14 cellular contexts compared by ENCODE assay signal in genomic region chr11:7597620-7598019, GRCh38.
A peak's percentile ranks its signal among the peaks of the same experiment; 100 is the strongest.
DNase-seq lines count a peak whose midpoint lies in the region; TF ChIP-seq lines count a peak whose summit lies in the region.
"Had no signal": no experiment of that assay in that cellular context is flagged by ENCODE, and none has a peak within 500 bp of the region (broad histone marks: within the 10 kb centered on the region; RNA-seq: fewer than 3 reads in every experiment).

No MANE protein-coding gene starts in this region.

- peaks cover 3% of the 10 kb centered on the region for H3K27me3 Mint-ChIP-seq in activated T-helper 1 cell treated with anti-CD3 and anti-CD28 coated beads, Interleukin-12 subunit alpha, Interleukin-12 subunit beta, Interleukin-2, Interleukin-4 antibody, amounts not matched to agents 30 ng/mL and 10 ng/mL and 1 ng/mL, durations not matched to agents 14 hours and 24 hours and 36 hours (ENCODE audit: insufficient read depth)
- H3K27me3 Mint-ChIP-seq: CD4-positive, alpha-beta memory T cell; dendritic cell treated with granulocyte-macrophage colony-stimulating factor and Interleukin-4, amounts not matched to agents 40 ng/mL and 50 ng/mL, for 4 days had no signal

- intact Hi-C loops in activated T-helper 1 cell treated with anti-CD3 and anti-CD28 coated beads, Interleukin-12 subunit alpha, Interleukin-12 subunit beta, Interleukin-2, Interleukin-4 antibody, amounts not matched to agents 30 ng/mL and 10 ng/mL and 1 ng/mL, durations not matched to agents 14 hours and 24 hours and 36 hours (cut with micrococcal nuclease), result no loop called here

- TF ChIP-seq CTCF in LNCaP clone FGC (IDR thresholded peaks at IDR 0.05; ENCODE audit: control insufficient read depth, extremely low read depth, insufficient read depth) (no peak), suprapubic skin (IDR thresholded peaks at IDR 0.05) (no peak), tibial nerve (IDR thresholded peaks at IDR 0.05) (no peak)

- TF ChIP-seq POLR2A in suprapubic skin (IDR thresholded peaks at IDR 0.05), result no peak
- no peak for TF ChIP-seq POLR2A in tibial nerve (IDR thresholded peaks at IDR 0.05)

- no peaks in the 10 kb centered on the region for H3K36me3 Mint-ChIP-seq in activated T-helper 1 cell treated with anti-CD3 and anti-CD28 coated beads, Interleukin-12 subunit alpha, Interleukin-12 subunit beta, Interleukin-2, Interleukin-4 antibody, amounts not matched to agents 30 ng/mL and 10 ng/mL and 1 ng/mL, durations not matched to agents 14 hours and 24 hours and 36 hours (ENCODE audit: low read depth)

- no peaks in the 10 kb centered on the region for H3K9me3 Mint-ChIP-seq in activated T-helper 1 cell treated with anti-CD3 and anti-CD28 coated beads, Interleukin-12 subunit alpha, Interleukin-12 subunit beta, Interleukin-2, Interleukin-4 antibody, amounts not matched to agents 30 ng/mL and 10 ng/mL and 1 ng/mL, durations not matched to agents 14 hours and 24 hours and 36 hours
- H3K9me3 Mint-ChIP-seq: CD4-positive, alpha-beta memory T cell; dendritic cell treated with granulocyte-macrophage colony-stimulating factor and Interleukin-4, amounts not matched to agents 40 ng/mL and 50 ng/mL, for 4 days had no signal

- no peaks in the 10 kb centered on the region for H3K9me3 ChIP-seq in suprapubic skin
- H3K9me3 ChIP-seq in tibial nerve, result no peaks in the 10 kb centered on the region
- H3K9me3 ChIP-seq: gastroesophageal sphincter had no signal

- H3K27ac Mint-ChIP-seq in activated T-helper 1 cell treated with anti-CD3 and anti-CD28 coated beads, Interleukin-12 subunit alpha, Interleukin-12 subunit beta, Interleukin-2, Interleukin-4 antibody, amounts not matched to agents 30 ng/mL and 10 ng/mL and 1 ng/mL, durations not matched to agents 14 hours and 24 hours and 36 hours, result no peak overlapping the region
- H3K27ac Mint-ChIP-seq: CD4-positive, alpha-beta memory T cell; dendritic cell treated with granulocyte-macrophage colony-stimulating factor and Interleukin-4, amounts not matched to agents 40 ng/mL and 50 ng/mL, for 4 days had no signal

- H3K4me1 ChIP-seq in suprapubic skin (peaks cover 85% of the 10 kb centered on the region), tibial nerve (peaks cover 0 to 46% (median 17%) of the 10 kb centered on the region in 4 donors)

- H3K4me1 Mint-ChIP-seq in activated T-helper 1 cell treated with anti-CD3 and anti-CD28 coated beads, Interleukin-12 subunit alpha, Interleukin-12 subunit beta, Interleukin-2, Interleukin-4 antibody, amounts not matched to agents 30 ng/mL and 10 ng/mL and 1 ng/mL, durations not matched to agents 14 hours and 24 hours and 36 hours (ENCODE audit: low read depth), result peaks cover 5% of the 10 kb centered on the region

- peak; percentile 86 for DNase-seq in LNCaP clone FGC (ENCODE audit: low read depth)
- DNase-seq in NCI-H774 (lab: John Stamatoyannopoulos, UW), result peak; percentile 65
- DNase-seq in left kidney (ENCODE audit: low read depth, low spot score), result peak; percentile 91
- peak in 1 of 2 donors; percentile 70 for DNase-seq in suprapubic skin (ENCODE audit: low spot score in 2 of 2)
- DNase-seq in tibial nerve (ENCODE audit: low spot score in 2 of 2), result no peak
- DNase-seq in substantia nigra (lab: John Stamatoyannopoulos, UW), result no peak
- no peak for DNase-seq in activated T-helper 1 cell treated with anti-CD3 and anti-CD28 coated beads, Interleukin-12 subunit alpha, Interleukin-12 subunit beta, Interleukin-2, Interleukin-4 antibody, amounts not matched to agents 30 ng/mL and 10 ng/mL and 1 ng/mL, durations not matched to agents 14 hours and 24 hours and 36 hours (ENCODE audit: low spot score)
- DNase-seq: activated CD8-positive, alpha-beta memory T cell treated with anti-CD3 and anti-CD28 coated beads for 24 hours; CD4-positive, alpha-beta memory T cell; NCI-H2081 treated with DMSO at 0.1 percent for 48 hours; stimulated activated CD4-positive, alpha-beta T cell treated with anti-CD3 and anti-CD28 coated beads, Interleukin-1b, Interleukin-23, amount 100 ng/mL, for 48 hours; stimulated activated naive CD4-positive, alpha-beta T cell had no signal

- TF ChIP-seq EP300 in suprapubic skin (IDR thresholded peaks at IDR 0.05), result no peak
- TF ChIP-seq EP300 in tibial nerve (IDR thresholded peaks at IDR 0.05), result no peak

- H3K36me3 ChIP-seq in suprapubic skin, result peaks cover 4% of the 10 kb centered on the region
- H3K36me3 ChIP-seq in tibial nerve, result peaks cover 0 to 18% (median 0%) of the 10 kb centered on the region in 3 donors

- H3K4me3 ChIP-seq in LNCaP clone FGC (ENCODE audit: low read depth, low read length) (peak overlapping the region; percentile 11; the same call in 1 of the 2 replicates), suprapubic skin (peak overlapping the region; percentile 27), tibial nerve (no peak overlapping the region)
- H3K4me3 ChIP-seq: gastroesophageal sphincter had no signal

- H3K27ac ChIP-seq in suprapubic skin, result peak overlapping the region; percentile 87
- peak overlapping the region in 1 of 4 donors; percentile 44 for H3K27ac ChIP-seq in tibial nerve
- H3K27ac ChIP-seq in substantia nigra (ENCODE audit: low read depth, low read length, poor library complexity, severe bottlenecking), result no peak overlapping the region
- H3K27ac ChIP-seq: gastroesophageal sphincter had no signal

- H3K27me3 ChIP-seq in suprapubic skin, result no peaks in the 10 kb centered on the region
- H3K27me3 ChIP-seq in tibial nerve, result no peaks in the 10 kb centered on the region
- H3K27me3 ChIP-seq: gastroesophageal sphincter had no signal

- no peak overlapping the region for H3K4me3 Mint-ChIP-seq in activated T-helper 1 cell treated with anti-CD3 and anti-CD28 coated beads, Interleukin-12 subunit alpha, Interleukin-12 subunit beta, Interleukin-2, Interleukin-4 antibody, amounts not matched to agents 30 ng/mL and 10 ng/mL and 1 ng/mL, durations not matched to agents 14 hours and 24 hours and 36 hours
- H3K4me3 Mint-ChIP-seq: CD4-positive, alpha-beta memory T cell; dendritic cell treated with granulocyte-macrophage colony-stimulating factor and Interleukin-4, amounts not matched to agents 40 ng/mL and 50 ng/mL, for 4 days had no signal

- WGBS in suprapubic skin, result 57% methylated on average over 5 of the region's 8 CpGs
- 82 to 83% methylated on average over 8 of the region's 8 CpGs for WGBS in tibial nerve, 2 donors

Comparison
In these comparisons a context has a peak if more than half of its experiments do, and no peak if none do; other contexts are left out.
1. DNase-seq: peak in LNCaP clone FGC (single experiment), NCI-H774 (single experiment) and left kidney (single experiment); none in tibial nerve (0 of 2), substantia nigra (0 of 49) and activated T-helper 1 cell treated with anti-CD3 and anti-CD28 coated beads, Interleukin-12 subunit alpha, Interleukin-12 subunit beta, Interleukin-2, Interleukin-4 antibody, amounts not matched to agents 30 ng/mL and 10 ng/mL and 1 ng/mL, durations not matched to agents 14 hours and 24 hours and 36 hours (single experiment).
2. H3K4me3 ChIP-seq: peak in LNCaP clone FGC (single experiment) and suprapubic skin (single experiment); none in tibial nerve (0 of 4).